1 cellular context compared by ENCODE assay signal in genomic region chr11:124865902-124866851, GRCh38.
A peak's percentile ranks its signal among the peaks of the same experiment; 100 is the strongest.
TF ChIP-seq lines count a peak whose summit lies in the region.

No MANE protein-coding gene starts in this region.

TF ChIP-seq in H1, 55 proteins besides CTCF, POLR2A, EP300 and RAD21:
- TF ChIP-seq POLR2AphosphoS5 (IDR thresholded peaks at IDR 0.05; ENCODE audit: low read depth, low read length) (no peak), EGR1 (IDR thresholded peaks at IDR 0.05; ENCODE audit: borderline replicate concordance, low read depth, low read length) (peak; percentile 35; the same call in 1 of the 2 replicates), RXRA (IDR thresholded peaks at IDR 0.05; ENCODE audit: insufficient read depth, low read depth, low read length) (no peak), USF2 (IDR thresholded peaks at IDR 0.05; ENCODE audit: low read length) (no peak), CBX8 (IDR thresholded peaks at IDR 0.05; ENCODE audit: borderline replicate concordance, low read depth, low read length) (no peak), KDM1A (IDR thresholded peaks at IDR 0.05; ENCODE audit: borderline replicate concordance, low read length) (peak; percentile 58; the same call in 1 of the 2 replicates), E2F6 (IDR thresholded peaks at IDR 0.05) (peak; percentile 97), YY1 (IDR thresholded peaks at IDR 0.05; ENCODE audit: low read depth, low read length) (0 out of 2 replicates have a peak, but pooled peaks have one; percentile 25), HDAC2 (IDR thresholded peaks at IDR 0.05; ENCODE audit: borderline replicate concordance in 1 of 2, low read depth in 2 of 2, low read length in 2 of 2) (0 out of 4 replicates have a peak, but pooled peaks of 1 of the 2 experiments have one; percentile 41), BACH1 (IDR thresholded peaks at IDR 0.05; ENCODE audit: low read length) (0 out of 2 replicates have a peak, but pooled peaks have one; percentile 5)
- TF ChIP-seq, protein P1, sequence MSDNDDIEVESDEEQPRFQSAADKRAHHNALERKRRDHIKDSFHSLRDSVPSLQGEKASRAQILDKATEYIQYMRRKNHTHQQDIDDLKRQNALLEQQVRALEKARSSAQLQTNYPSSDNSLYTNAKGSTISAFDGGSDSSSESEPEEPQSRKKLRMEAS (IDR thresholded peaks at IDR 0.05): peak; percentile 97
